ENCODE assay signal across 29 cellular contexts in genomic region chr19:27652281-27652680, GRCh38.
"Had no signal": no experiment of that assay in that cellular context is flagged by ENCODE, and none has a peak within 500 bp of the region (broad histone marks: within the 10 kb centered on the region; RNA-seq: fewer than 3 reads in every experiment).

No MANE protein-coding gene starts in this region.

- DNase-seq: hippocampal formation; kidney glomerular epithelial cell; left cardiac atrium; left lung; lower lobe of right lung; mammary epithelial cell; mesenchymal stem cell; naive B cell; natural killer cell; nephron progenitor cell; occipital lobe; ovary; right lobe of liver; stimulated activated CD4-positive, alpha-beta T cell treated with anti-CD3 and anti-CD28 coated beads, Interleukin-12 subunit alpha, Interleukin-12 subunit beta, amount 100 ng/mL, for 4 hours; stimulated activated CD4-positive, alpha-beta T cell treated with anti-CD3 and anti-CD28 coated beads, Interleukin-15, amount 100 ng/mL, for 24 hours; stimulated activated CD4-positive, alpha-beta T cell treated with anti-CD3 and anti-CD28 coated beads, Interleukin-2, amount 100 ng/mL, for 24 hours; stimulated activated CD4-positive, alpha-beta T cell treated with anti-CD3 and anti-CD28 coated beads, Interleukin-4, amount 100 ng/mL, for 1 hour; stimulated activated naive B cell treated with anti-CD40 and anti-IgM and Interleukin-4, amounts not matched to agents 10 μg/mL and 1 μg/mL and 100 μg/mL, for 72 hours; stimulated activated naive CD8-positive, alpha-beta T cell treated with anti-CD3 and anti-CD28 coated beads, Interleukin-15, Interleukin-2, amounts not matched to agents 100 U/mL and 50 U/mL, for 24 hours; trophoblast cell; uterus had no signal

- H3K36me3 Mint-ChIP-seq: mesothelial cell of epicardium; neural progenitor cell; stimulated activated naive B cell treated with anti-CD40 and anti-IgM and Interleukin-4, amounts not matched to agents 10 μg/mL and 1 μg/mL and 100 μg/mL, for 72 hours had no signal

- H3K27me3 Mint-ChIP-seq: naive B cell; stimulated activated naive B cell treated with anti-CD40 and anti-IgM and Interleukin-4, amounts not matched to agents 10 μg/mL and 1 μg/mL and 100 μg/mL, for 72 hours had no signal

- ATAC-seq: left cardiac atrium; left lung; lower lobe of right lung; natural killer cell; right lobe of liver; stimulated activated naive B cell treated with anti-CD40 and anti-IgM and Interleukin-4, amounts not matched to agents 10 μg/mL and 1 μg/mL and 100 μg/mL, for 72 hours; stimulated activated naive CD8-positive, alpha-beta T cell treated with anti-CD3 and anti-CD28 coated beads, Interleukin-15, Interleukin-2, amounts not matched to agents 100 U/mL and 50 U/mL, for 24 hours had no signal

- H3K4me3 ChIP-seq: left lung, lower lobe of right lung, neural progenitor cell, ovary, prostate gland, right lobe of liver, skin epidermis, suprapubic skin, thoracic aorta, tibial artery, uterus had no signal

- H3K4me3 Mint-ChIP-seq: mesothelial cell of epicardium; natural killer cell; nephron progenitor cell; neural progenitor cell; stimulated activated naive B cell treated with anti-CD40 and anti-IgM and Interleukin-4, amounts not matched to agents 10 μg/mL and 1 μg/mL and 100 μg/mL, for 72 hours had no signal

- H3K4me1 Mint-ChIP-seq: mesothelial cell of epicardium; naive B cell; natural killer cell; nephron progenitor cell; neural progenitor cell; stimulated activated naive B cell treated with anti-CD40 and anti-IgM and Interleukin-4, amounts not matched to agents 10 μg/mL and 1 μg/mL and 100 μg/mL, for 72 hours had no signal

- H3K9me3 ChIP-seq: neutrophil, prostate gland, right lobe of liver, uterus had no signal

- H3K4me1 ChIP-seq: left lung, lower lobe of right lung, neural progenitor cell, prostate gland, right lobe of liver, suprapubic skin, tibial artery, uterus had no signal

- H3K27me3 ChIP-seq: left lung, neural progenitor cell, neutrophil, ovary, right lobe of liver, suprapubic skin, tibial artery, uterus had no signal

- H3K27ac Mint-ChIP-seq: mesothelial cell of epicardium; naive B cell; natural killer cell; nephron progenitor cell; neural progenitor cell; stimulated activated naive B cell treated with anti-CD40 and anti-IgM and Interleukin-4, amounts not matched to agents 10 μg/mL and 1 μg/mL and 100 μg/mL, for 72 hours had no signal

- H3K27ac ChIP-seq: left lung, lower lobe of right lung, neural progenitor cell, neutrophil, ovary, prostate gland, right lobe of liver, skin epidermis, suprapubic skin, thoracic aorta, tibial artery, uterus had no signal

- H3K36me3 ChIP-seq: left lung, lower lobe of right lung, neural progenitor cell, neutrophil, ovary, prostate gland, right lobe of liver, suprapubic skin, thoracic aorta, tibial artery, uterus had no signal
